25 cellular contexts compared by ENCODE assay signal in the genomic region with DNA sequence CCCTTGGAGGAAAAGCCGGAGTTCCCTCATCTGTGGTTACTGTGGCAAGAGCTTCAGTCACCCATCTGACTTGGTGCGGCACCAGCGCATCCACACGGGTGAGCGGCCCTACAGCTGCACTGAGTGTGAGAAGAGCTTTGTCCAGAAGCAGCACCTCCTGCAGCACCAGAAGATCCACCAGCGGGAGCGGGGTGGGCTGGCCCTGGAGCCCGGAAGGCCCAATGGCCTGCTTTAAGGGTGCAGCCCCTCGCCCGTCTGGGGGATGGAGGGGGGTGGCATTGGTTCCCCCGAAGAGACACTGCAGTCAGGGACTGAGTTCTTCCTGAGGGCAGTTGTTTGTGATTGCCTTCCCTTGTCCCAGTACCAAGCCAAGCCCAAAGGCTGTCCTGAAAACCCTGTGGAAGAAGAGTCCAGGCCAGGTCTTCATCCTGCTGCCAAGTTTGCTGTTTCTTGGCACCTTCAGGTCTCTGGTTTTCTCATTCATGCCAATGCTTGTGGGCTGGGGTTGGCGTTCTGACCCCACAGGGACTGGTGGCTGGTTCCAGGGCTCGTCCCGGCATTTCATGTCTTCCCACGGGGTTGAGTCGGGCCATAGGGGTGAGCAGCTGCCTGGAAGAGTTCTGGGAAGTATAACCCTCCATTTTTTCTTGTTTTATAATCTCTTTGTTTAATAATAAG.
"Had no signal": no experiment of that assay in that cellular context is flagged by ENCODE, and none has a peak within 500 bp of the region (broad histone marks: within the 10 kb centered on the region; RNA-seq: fewer than 3 reads in every experiment).

No MANE protein-coding gene starts in this region.

- DNase-seq: colonic mucosa; effector CD8-positive, alpha-beta T cell; endodermal cell; foreskin fibroblast; glutamatergic neuron; heart right ventricle; hippocampal formation; left cardiac atrium; left lung; mammary epithelial cell; naive thymus-derived CD4-positive, alpha-beta T cell; right cardiac atrium; small intestine; stimulated activated CD4-positive, alpha-beta T cell treated with anti-CD3 and anti-CD28 coated beads, Interleukin-15, amount 100 ng/mL, for 24 hours; stimulated activated CD4-positive, alpha-beta T cell treated with anti-CD3 and anti-CD28 coated beads, Interleukin-4, amount 100 ng/mL, for 1 hour; stimulated activated naive CD8-positive, alpha-beta T cell treated with anti-CD3 and anti-CD28 coated beads, Interleukin-15, Interleukin-2, amounts not matched to agents 100 U/mL and 50 U/mL, for 24 hours; testis; tibial artery had no signal

- H3K36me3 ChIP-seq: neural progenitor cell had no signal

- H3K4me1 ChIP-seq: colonic mucosa, gastroesophageal sphincter, heart right ventricle, left lung, neural progenitor cell, parathyroid adenoma, prostate gland, testis, tibial artery had no signal

- H3K4me3 ChIP-seq: colonic mucosa, gastroesophageal sphincter, heart right ventricle, left lung, neural progenitor cell, prostate gland, testis, tibial artery had no signal

- H3K27ac ChIP-seq: colonic mucosa, epithelial cell of prostate, gastroesophageal sphincter, heart right ventricle, left lung, neural progenitor cell, parathyroid adenoma, prostate gland, testis, tibial artery had no signal

- H3K27me3 ChIP-seq: colonic mucosa, gastroesophageal sphincter, heart right ventricle, left lung, neural progenitor cell, testis, tibial artery had no signal

- H3K9me3 ChIP-seq: colonic mucosa, gastroesophageal sphincter, heart right ventricle, left lung, prostate gland, testis, tibial artery had no signal

- ATAC-seq: esophagus mucosa; gastroesophageal sphincter; left lung; naive thymus-derived CD4-positive, alpha-beta T cell; right cardiac atrium; stimulated activated effector memory CD8-positive, alpha-beta T cell treated with anti-CD3 and anti-CD28 coated beads, Interleukin-12 subunit alpha, Interleukin-12 subunit beta, amount 100 ng/mL, for 72 hours; stimulated activated naive CD8-positive, alpha-beta T cell treated with anti-CD3 and anti-CD28 coated beads, Interleukin-15, Interleukin-2, amounts not matched to agents 100 U/mL and 50 U/mL, for 24 hours had no signal
